In the genomic region with DNA sequence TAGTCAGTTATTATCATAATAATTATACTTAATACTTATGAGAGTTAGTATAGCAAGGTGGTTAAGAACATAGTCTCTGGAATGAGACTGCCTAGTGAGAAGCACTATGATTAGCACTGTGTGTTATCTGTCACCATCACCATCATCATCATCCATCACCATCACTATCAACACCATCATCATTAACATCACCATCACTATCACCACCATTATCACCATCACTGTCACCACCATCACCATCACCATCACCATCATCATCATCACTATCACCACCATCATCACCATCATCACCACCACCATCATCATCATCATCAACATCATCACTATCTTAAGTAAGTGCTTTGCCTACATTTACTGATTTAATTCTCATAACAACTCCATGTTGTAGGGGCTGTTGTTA, we compare ENCODE assay signal across 1 cellular context.
TF ChIP-seq lines count a peak whose summit lies in the region.

No MANE protein-coding gene starts in this region.

TF ChIP-seq in WTC11, 78 proteins besides CTCF, POLR2A, EP300 and RAD21 (continued from another document):
- TF ChIP-seq, protein P1, sequence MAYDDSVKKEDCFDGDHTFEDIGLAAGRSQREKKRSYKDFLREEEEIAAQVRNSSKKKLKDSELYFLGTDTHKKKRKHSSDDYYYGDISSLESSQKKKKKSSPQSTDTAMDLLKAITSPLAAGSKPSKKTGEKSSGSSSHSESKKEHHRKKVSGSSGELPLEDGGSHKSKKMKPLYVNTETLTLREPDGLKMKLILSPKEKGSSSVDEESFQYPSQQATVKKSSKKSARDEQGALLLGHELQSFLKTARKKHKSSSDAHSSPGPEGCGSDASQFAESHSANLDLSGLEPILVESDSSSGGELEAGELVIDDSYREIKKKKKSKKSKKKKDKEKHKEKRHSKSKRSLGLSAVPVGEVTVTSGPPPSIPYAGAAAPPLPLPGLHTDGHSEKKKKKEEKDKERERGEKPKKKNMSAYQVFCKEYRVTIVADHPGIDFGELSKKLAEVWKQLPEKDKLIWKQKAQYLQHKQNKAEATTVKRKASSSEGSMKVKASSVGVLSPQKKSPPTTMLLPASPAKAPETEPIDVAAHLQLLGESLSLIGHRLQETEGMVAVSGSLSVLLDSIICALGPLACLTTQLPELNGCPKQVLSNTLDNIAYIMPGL (CRISPR knock-in tag; IDR thresholded peaks at IDR 0.05), result no peak
- no peak for TF ChIP-seq ZNF121 (CRISPR knock-in tag; IDR thresholded peaks at IDR 0.05)
- TF ChIP-seq TCF7 (CRISPR knock-in tag; IDR thresholded peaks at IDR 0.05; ENCODE audit: low read depth), result no peak
- TF ChIP-seq, protein P2, sequence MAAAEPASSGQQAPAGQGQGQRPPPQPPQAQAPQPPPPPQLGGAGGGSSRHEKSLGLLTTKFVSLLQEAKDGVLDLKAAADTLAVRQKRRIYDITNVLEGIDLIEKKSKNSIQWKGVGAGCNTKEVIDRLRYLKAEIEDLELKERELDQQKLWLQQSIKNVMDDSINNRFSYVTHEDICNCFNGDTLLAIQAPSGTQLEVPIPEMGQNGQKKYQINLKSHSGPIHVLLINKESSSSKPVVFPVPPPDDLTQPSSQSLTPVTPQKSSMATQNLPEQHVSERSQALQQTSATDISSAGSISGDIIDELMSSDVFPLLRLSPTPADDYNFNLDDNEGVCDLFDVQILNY (CRISPR knock-in tag; IDR thresholded peaks at IDR 0.05), result no peak
- TF ChIP-seq, protein P3, sequence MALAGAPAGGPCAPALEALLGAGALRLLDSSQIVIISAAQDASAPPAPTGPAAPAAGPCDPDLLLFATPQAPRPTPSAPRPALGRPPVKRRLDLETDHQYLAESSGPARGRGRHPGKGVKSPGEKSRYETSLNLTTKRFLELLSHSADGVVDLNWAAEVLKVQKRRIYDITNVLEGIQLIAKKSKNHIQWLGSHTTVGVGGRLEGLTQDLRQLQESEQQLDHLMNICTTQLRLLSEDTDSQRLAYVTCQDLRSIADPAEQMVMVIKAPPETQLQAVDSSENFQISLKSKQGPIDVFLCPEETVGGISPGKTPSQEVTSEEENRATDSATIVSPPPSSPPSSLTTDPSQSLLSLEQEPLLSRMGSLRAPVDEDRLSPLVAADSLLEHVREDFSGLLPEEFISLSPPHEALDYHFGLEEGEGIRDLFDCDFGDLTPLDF (CRISPR knock-in tag; IDR thresholded peaks at IDR 0.05), result no peak
- TF ChIP-seq, protein P4, sequence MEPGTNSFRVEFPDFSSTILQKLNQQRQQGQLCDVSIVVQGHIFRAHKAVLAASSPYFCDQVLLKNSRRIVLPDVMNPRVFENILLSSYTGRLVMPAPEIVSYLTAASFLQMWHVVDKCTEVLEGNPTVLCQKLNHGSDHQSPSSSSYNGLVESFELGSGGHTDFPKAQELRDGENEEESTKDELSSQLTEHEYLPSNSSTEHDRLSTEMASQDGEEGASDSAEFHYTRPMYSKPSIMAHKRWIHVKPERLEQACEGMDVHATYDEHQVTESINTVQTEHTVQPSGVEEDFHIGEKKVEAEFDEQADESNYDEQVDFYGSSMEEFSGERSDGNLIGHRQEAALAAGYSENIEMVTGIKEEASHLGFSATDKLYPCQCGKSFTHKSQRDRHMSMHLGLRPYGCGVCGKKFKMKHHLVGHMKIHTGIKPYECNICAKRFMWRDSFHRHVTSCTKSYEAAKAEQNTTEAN (CRISPR knock-in tag; IDR thresholded peaks at IDR 0.05), result no peak
- TF ChIP-seq, protein P5, sequence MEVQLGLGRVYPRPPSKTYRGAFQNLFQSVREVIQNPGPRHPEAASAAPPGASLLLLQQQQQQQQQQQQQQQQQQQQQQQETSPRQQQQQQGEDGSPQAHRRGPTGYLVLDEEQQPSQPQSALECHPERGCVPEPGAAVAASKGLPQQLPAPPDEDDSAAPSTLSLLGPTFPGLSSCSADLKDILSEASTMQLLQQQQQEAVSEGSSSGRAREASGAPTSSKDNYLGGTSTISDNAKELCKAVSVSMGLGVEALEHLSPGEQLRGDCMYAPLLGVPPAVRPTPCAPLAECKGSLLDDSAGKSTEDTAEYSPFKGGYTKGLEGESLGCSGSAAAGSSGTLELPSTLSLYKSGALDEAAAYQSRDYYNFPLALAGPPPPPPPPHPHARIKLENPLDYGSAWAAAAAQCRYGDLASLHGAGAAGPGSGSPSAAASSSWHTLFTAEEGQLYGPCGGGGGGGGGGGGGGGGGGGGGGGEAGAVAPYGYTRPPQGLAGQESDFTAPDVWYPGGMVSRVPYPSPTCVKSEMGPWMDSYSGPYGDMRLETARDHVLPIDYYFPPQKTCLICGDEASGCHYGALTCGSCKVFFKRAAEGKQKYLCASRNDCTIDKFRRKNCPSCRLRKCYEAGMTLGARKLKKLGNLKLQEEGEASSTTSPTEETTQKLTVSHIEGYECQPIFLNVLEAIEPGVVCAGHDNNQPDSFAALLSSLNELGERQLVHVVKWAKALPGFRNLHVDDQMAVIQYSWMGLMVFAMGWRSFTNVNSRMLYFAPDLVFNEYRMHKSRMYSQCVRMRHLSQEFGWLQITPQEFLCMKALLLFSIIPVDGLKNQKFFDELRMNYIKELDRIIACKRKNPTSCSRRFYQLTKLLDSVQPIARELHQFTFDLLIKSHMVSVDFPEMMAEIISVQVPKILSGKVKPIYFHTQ (CRISPR knock-in tag; IDR thresholded peaks at IDR 0.05), result no peak
- TF ChIP-seq ESRRA (CRISPR knock-in tag; IDR thresholded peaks at IDR 0.05; ENCODE audit: borderline replicate concordance), result no peak
